20 cellular contexts compared by ENCODE assay signal in the genomic region with DNA sequence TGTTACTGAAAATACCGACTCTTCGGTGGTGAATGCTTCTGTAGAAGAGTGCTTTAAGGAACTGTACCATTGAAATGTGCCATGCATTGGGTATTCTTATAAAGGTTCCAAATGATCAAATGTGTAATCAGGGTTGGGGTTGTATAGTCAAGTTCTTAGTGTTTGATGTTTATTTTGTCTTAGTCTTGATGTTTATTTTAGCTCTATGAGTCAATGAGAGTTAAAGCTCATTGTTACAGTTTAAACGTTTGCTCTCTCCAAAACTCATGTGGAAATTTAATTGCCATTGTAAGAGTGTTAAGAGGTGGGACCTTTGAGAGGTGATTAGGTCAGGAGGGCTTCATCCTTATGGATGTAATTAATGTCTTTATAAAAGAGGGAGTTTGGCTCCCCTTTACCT.
DNase-seq lines count a peak whose midpoint lies in the region; ATAC-seq and TF ChIP-seq lines count a peak whose summit lies in the region.
"Had no signal": no experiment of that assay in that cellular context is flagged by ENCODE, and none has a peak within 500 bp of the region (broad histone marks: within the 10 kb centered on the region; RNA-seq: fewer than 3 reads in every experiment).

No MANE protein-coding gene starts in this region.

- no peak for ATAC-seq in HG02642 (IDR thresholded peaks at IDR 0.05; ENCODE audit: poor library complexity, unreplicated experiment)
- no peak for ATAC-seq in HG02759 (IDR thresholded peaks at IDR 0.05; ENCODE audit: unreplicated experiment)
- ATAC-seq: GM23338, Right ventricle myocardium inferior had no signal

- H3K27ac ChIP-seq in breast epithelium: no peak overlapping the region
- no peak overlapping the region for H3K27ac ChIP-seq in fibroblast of lung (ENCODE audit: insufficient read depth, low read length)
- H3K27ac ChIP-seq: SK-N-MC had no signal

- H3K27ac Mint-ChIP-seq in MCF 10A (ENCODE audit: low read depth, unreplicated experiment): no peak overlapping the region
- H3K27ac Mint-ChIP-seq: GM23338 had no signal

- H4K20me1 ChIP-seq in fibroblast of lung (ENCODE audit: control insufficient read depth, extremely low read depth, insufficient read depth, low read length): no peaks in the 10 kb centered on the region

- intact Hi-C loops in MCF 10A (cut with micrococcal nuclease) (no loop called here), breast epithelium (cut with DNase I; ENCODE audit: low total_unique reads) (no loop called here)

- H3K4me3 ChIP-seq in breast epithelium (no peak overlapping the region), fibroblast of lung (replicated peaks in 1 of 4; ENCODE audit: control extremely low read depth in 1 of 4, insufficient read depth in 1 of 4, low read depth in 3 of 4, low read length in 4 of 4) (no peak overlapping the region), skeletal muscle satellite cell (ENCODE audit: low read length) (peak overlapping the region; percentile 39)
- H3K4me3 ChIP-seq: GM23338, SK-N-MC had no signal

- H3K36me3 ChIP-seq in breast epithelium: no peaks in the 10 kb centered on the region
- H3K36me3 ChIP-seq in fibroblast of lung (ENCODE audit: control insufficient read depth, insufficient read depth, low read length): no peaks in the 10 kb centered on the region
- peaks cover 4% of the 10 kb centered on the region for H3K36me3 ChIP-seq in skeletal muscle satellite cell (ENCODE audit: insufficient read depth, low read length)

- TF ChIP-seq POLR2A in breast epithelium (IDR thresholded peaks at IDR 0.05): no peak

- H3K4me1 ChIP-seq in breast epithelium (no peaks in the 10 kb centered on the region), fibroblast of lung (ENCODE audit: control insufficient read depth, extremely low read depth, insufficient read depth, low read length) (peaks cover 3% of the 10 kb centered on the region), skeletal muscle satellite cell (ENCODE audit: control insufficient read depth, insufficient read depth, low read length) (peaks cover 29% of the 10 kb centered on the region)

- peaks cover 17% of the 10 kb centered on the region for H3K4me1 Mint-ChIP-seq in MCF 10A (ENCODE audit: insufficient read depth, unreplicated experiment)

- no peaks in the 10 kb centered on the region for H3K79me2 ChIP-seq in fibroblast of lung (ENCODE audit: control insufficient read depth, insufficient read depth, low read length)

- peaks cover 12% of the 10 kb centered on the region for H3K36me3 Mint-ChIP-seq in MCF 10A (ENCODE audit: insufficient read depth, unreplicated experiment)

- H2AFZ ChIP-seq in fibroblast of lung (ENCODE audit: low read length): no peak overlapping the region
- H2AFZ ChIP-seq: GM23338 had no signal

- CTCF ChIA-PET in MCF 10A (lab: Yijun Ruan, JAX): interaction anchor here (1.1 kb wide), 1 partner anchor 259 kb away, joined by 3 read pairs; no protein-coding TSS in a partner anchor

- H3K9me3 Mint-ChIP-seq in MCF 10A (ENCODE audit: unreplicated experiment): no peaks in the 10 kb centered on the region
- H3K9me3 Mint-ChIP-seq: GM23338 had no signal

- H3K4me2 ChIP-seq in fibroblast of lung (ENCODE audit: extremely low read depth, insufficient read depth, low read length) (no peak overlapping the region), skeletal muscle satellite cell (ENCODE audit: low read length) (peak overlapping the region; percentile 54)
- H3K4me2 ChIP-seq: GM23338 had no signal

- no peaks in the 10 kb centered on the region for H3K27me3 Mint-ChIP-seq in MCF 10A (ENCODE audit: insufficient read depth, unreplicated experiment)

- no peak overlapping the region for H3K4me3 Mint-ChIP-seq in MCF 10A (ENCODE audit: unreplicated experiment)
- H3K4me3 Mint-ChIP-seq: GM23338 had no signal

- POLR2A ChIA-PET in MCF 10A (lab: Yijun Ruan, JAX): interaction anchor here (0.6 kb wide), 1 partner anchor 8 kb away, joined by 3 read pairs; no protein-coding TSS in a partner anchor

- no peak for TF ChIP-seq CTCF in MCF 10A (IDR thresholded peaks at IDR 0.05; ENCODE audit: unreplicated experiment)
- TF ChIP-seq CTCF in breast epithelium (IDR thresholded peaks at IDR 0.05): no peak
- TF ChIP-seq CTCF in fibroblast of lung (conservative IDR thresholded peaks at IDR 0.05 in 1 of 2, IDR thresholded peaks at IDR 0.05 in 1 of 2; ENCODE audit: low read depth in 1 of 2, low read length in 2 of 2): no peak

- H3K27me3 ChIP-seq in breast epithelium (no peaks in the 10 kb centered on the region), fibroblast of lung (ENCODE audit: control insufficient read depth, insufficient read depth, low read length) (no peaks in the 10 kb centered on the region), skeletal muscle satellite cell (ENCODE audit: control insufficient read depth, insufficient read depth, low read length) (no peaks in the 10 kb centered on the region)

- H3K9me3 ChIP-seq in breast epithelium (no peaks in the 10 kb centered on the region), fibroblast of lung (ENCODE audit: control insufficient read depth, insufficient read depth, low read depth, low read length) (no peaks in the 10 kb centered on the region), skeletal muscle satellite cell (replicated peaks; ENCODE audit: low read length) (no peaks in the 10 kb centered on the region)

- no peak overlapping the region for H3K9ac ChIP-seq in fibroblast of lung (ENCODE audit: insufficient read depth, low read length)
- no peak overlapping the region for H3K9ac ChIP-seq in skeletal muscle satellite cell (ENCODE audit: low read depth, low read length)

- BruUV-seq in MCF 10A (replicated peaks; lab: Mats Ljungman, UMichigan): no TSS peak

- DNase-seq in MCF 10A (ENCODE audit: unreplicated experiment): peak; percentile 16
- DNase-seq in breast epithelium (ENCODE audit: low spot score in 2 of 2): no peak
- peak; percentile 19 for DNase-seq in NCI-H774 (lab: John Stamatoyannopoulos, UW)
- DNase-seq in fibroblast of lung (ENCODE audit: low read depth in 2 of 2): peak; percentile 36 to 37
- DNase-seq in stimulated activated CD4-positive, alpha-beta T cell treated with anti-CD3 and anti-CD28 coated beads, Interleukin-4, amount 100 ng/mL, for 24 hours: no peak
- DNase-seq: 8988T, C1 segment of cervical spinal cord, DMS79, GF-D8, NCI-H1048, NCI-H146, NCI-H2081 treated with DMSO at 0.1 percent for 48 hours, NCI-H345, NCI-H748 treated with DMSO at 0.1 percent for 48 hours had no signal

Comparison
In these comparisons a context has a peak if more than half of its experiments do, and no peak if none do; other contexts are left out.
1. DNase-seq: peak in MCF 10A (single experiment), NCI-H774 (single experiment) and fibroblast of lung (2 of 2); none in breast epithelium (0 of 2) and stimulated activated CD4-positive, alpha-beta T cell treated with anti-CD3 and anti-CD28 coated beads, Interleukin-4, amount 100 ng/mL, for 24 hours (single experiment).